In the genomic region with DNA sequence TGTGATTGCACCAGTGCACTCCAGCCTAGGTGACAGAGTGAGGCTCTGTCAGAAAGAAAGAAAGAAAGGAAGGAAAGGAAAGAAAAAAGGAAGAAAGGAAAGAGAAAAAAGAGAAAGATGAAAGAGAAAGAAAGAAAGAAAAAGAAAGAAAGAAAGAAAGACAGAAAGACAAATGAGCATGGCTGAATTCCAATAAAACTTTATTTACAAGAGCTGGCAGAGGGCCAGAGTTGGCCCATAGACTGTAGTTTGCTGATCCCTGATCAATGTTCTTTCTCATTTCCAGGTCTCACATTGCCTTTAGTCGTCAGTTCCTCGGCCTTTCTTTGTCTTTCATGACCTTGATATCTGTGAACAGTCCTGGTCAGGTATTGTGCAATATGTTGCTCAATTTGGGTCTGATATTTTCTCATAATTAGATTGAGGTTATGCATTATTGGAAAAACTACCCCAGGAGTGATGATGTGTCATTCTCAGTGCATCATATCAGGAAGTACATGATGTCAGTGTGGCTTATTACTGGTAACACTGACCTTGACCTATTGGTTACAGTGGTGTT, we compare ENCODE assay signal across 14 cellular contexts.
DNase-seq lines count a peak whose midpoint lies in the region; ATAC-seq, FAIRE-seq and TF ChIP-seq lines count a peak whose summit lies in the region.
"Had no signal": no experiment of that assay in that cellular context is flagged by ENCODE, and none has a peak within 500 bp of the region (broad histone marks: within the 10 kb centered on the region; RNA-seq: fewer than 3 reads in every experiment).

No MANE protein-coding gene starts in this region.

- no peak for TF ChIP-seq CTCF in astrocyte (IDR thresholded peaks at IDR 0.05; ENCODE audit: insufficient read depth, low read depth, low read length)
- TF ChIP-seq CTCF in right lobe of liver (IDR thresholded peaks at IDR 0.05), result no peak
- no peak for TF ChIP-seq CTCF in nephron progenitor cell (IDR thresholded peaks at IDR 0.05)

- H4K20me1 ChIP-seq in BLaER1 (no peaks in the 10 kb centered on the region), astrocyte (ENCODE audit: insufficient read depth, low read length) (no peaks in the 10 kb centered on the region)

- intact Hi-C loops in right lobe of liver (cut with DNase I), result loop anchor here in 1 of 2 donors (5.0 kb wide), 1 partner anchor 39 kb away; no protein-coding TSS in a partner anchor

- 10% methylated on average over 2 of the region's 2 CpGs for WGBS in right lobe of liver (ENCODE audit: insufficient coverage, low coverage, low lambda C conversion rate, missing lambda C conversion rate)

- no peak for FAIRE-seq in astrocyte (lab: Jason Lieb, UNC)

- H2AFZ ChIP-seq in astrocyte (ENCODE audit: low read depth, low read length), result no peak overlapping the region

- no peaks in the 10 kb centered on the region for H3K9me3 Mint-ChIP-seq in astrocyte (ENCODE audit: unreplicated experiment)
- H3K9me3 Mint-ChIP-seq in nephron progenitor cell, result no peaks in the 10 kb centered on the region
- H3K9me3 Mint-ChIP-seq: CD4-positive, alpha-beta memory T cell had no signal

- no peak overlapping the region for H3K27ac Mint-ChIP-seq in astrocyte (ENCODE audit: unreplicated experiment)
- no peak overlapping the region for H3K27ac Mint-ChIP-seq in nephron progenitor cell
- H3K27ac Mint-ChIP-seq: CD4-positive, alpha-beta memory T cell had no signal

- DNase-seq in KBM-7 (peak; percentile 42), astrocyte (ENCODE audit: low read depth) (peak; percentile 35), right lobe of liver (peak in 1 of 3 donors; percentile 48), HAP-1 (ENCODE audit: low spot score in 2 of 2) (no peak), hippocampal formation (lab: John Stamatoyannopoulos, UW) (no peak), inferior parietal cortex (ENCODE audit: extremely low spot score) (no peak), nephron progenitor cell (no peak)
- DNase-seq: activated gamma-delta T cell treated with Interleukin-2 at 50 U/mL for 16 hours; CD4-positive, alpha-beta memory T cell; colonic mucosa; heart right ventricle; midbrain; NCI-H187 treated with DMSO at 0.1 percent for 48 hours had no signal

- no peak overlapping the region for H3K9ac ChIP-seq in BLaER1
- no peak overlapping the region for H3K9ac ChIP-seq in astrocyte (ENCODE audit: low read length)

- no peak overlapping the region for H3K4me3 Mint-ChIP-seq in astrocyte (ENCODE audit: unreplicated experiment)
- H3K4me3 Mint-ChIP-seq in nephron progenitor cell, result no peak overlapping the region

- H3K4me1 ChIP-seq in BLaER1 (peaks cover 86% of the 10 kb centered on the region), astrocyte (ENCODE audit: insufficient read depth, low read length) (peaks cover 11% of the 10 kb centered on the region), right lobe of liver (peaks cover 0 to 33% (median 5%) of the 10 kb centered on the region in 4 donors), HAP-1 (no peaks in the 10 kb centered on the region)
- H3K4me1 ChIP-seq: colonic mucosa had no signal

- in situ Hi-C loops in KBM-7 (cut with MboI; ENCODE audit: low pct_unique_long_range_greater_than_20kb, low sequenced_read_pairs), result no loop called here
- in situ Hi-C loops in HAP-1 (cut with MboI; ENCODE audit: low sequenced_read_pairs), result no loop called here

- H3K9me3 ChIP-seq in BLaER1 (no peaks in the 10 kb centered on the region; the same call in 1 of the 2 replicates), astrocyte (ENCODE audit: insufficient read depth, low read depth, low read length) (no peaks in the 10 kb centered on the region), right lobe of liver (no peaks in the 10 kb centered on the region), HAP-1 (no peaks in the 10 kb centered on the region)
- H3K9me3 ChIP-seq: colonic mucosa, heart right ventricle had no signal

- peaks cover 2% of the 10 kb centered on the region for H3K4me1 Mint-ChIP-seq in astrocyte (ENCODE audit: low read depth, unreplicated experiment)
- H3K4me1 Mint-ChIP-seq in nephron progenitor cell, result peaks cover 18% of the 10 kb centered on the region

- H3K27me3 Mint-ChIP-seq in astrocyte (ENCODE audit: low read depth, unreplicated experiment) (peaks cover 45% of the 10 kb centered on the region), nephron progenitor cell (ENCODE audit: low read depth, poor library complexity) (peaks cover 45% of the 10 kb centered on the region)
- H3K27me3 Mint-ChIP-seq: CD4-positive, alpha-beta memory T cell had no signal

- peak in 3 of 4 donors; percentile 31 to 60 (median 58) for ATAC-seq in right lobe of liver

- H3K4me2 ChIP-seq in BLaER1 (peak overlapping the region; percentile 8; the same call in 1 of the 2 replicates), astrocyte (ENCODE audit: low read length) (no peak overlapping the region)

- no peaks in the 10 kb centered on the region for H3K79me2 ChIP-seq in astrocyte (ENCODE audit: insufficient read depth, low read length)

- no peaks in the 10 kb centered on the region for H3K36me3 Mint-ChIP-seq in astrocyte (ENCODE audit: low read depth, unreplicated experiment)
- no peaks in the 10 kb centered on the region for H3K36me3 Mint-ChIP-seq in nephron progenitor cell (ENCODE audit: low read depth)

- H3K36me3 ChIP-seq in BLaER1 (no peaks in the 10 kb centered on the region), astrocyte (ENCODE audit: insufficient read depth, low read length) (no peaks in the 10 kb centered on the region), right lobe of liver (no peaks in the 10 kb centered on the region), HAP-1 (replicated peaks) (no peaks in the 10 kb centered on the region)
- H3K36me3 ChIP-seq: colonic mucosa, heart right ventricle had no signal

- no peak for TF ChIP-seq POLR2A in right lobe of liver (IDR thresholded peaks at IDR 0.05)

- peak overlapping the region; percentile 96; the same call in 1 of the 2 replicates for H3K27ac ChIP-seq in BLaER1
- H3K27ac ChIP-seq in astrocyte (ENCODE audit: low read depth, low read length), result no peak overlapping the region
- peak overlapping the region; percentile 37 to 80 (median 73) for H3K27ac ChIP-seq in right lobe of liver
- H3K27ac ChIP-seq: colonic mucosa had no signal

- H3K27me3 ChIP-seq in BLaER1 (no peaks in the 10 kb centered on the region), astrocyte (ENCODE audit: insufficient read depth, low read length) (peaks cover 5% of the 10 kb centered on the region), right lobe of liver (no peaks in the 10 kb centered on the region), HAP-1 (ENCODE audit: low read depth) (no peaks in the 10 kb centered on the region)
- H3K27me3 ChIP-seq: colonic mucosa, heart right ventricle had no signal

- no peak overlapping the region for H3K4me3 ChIP-seq in BLaER1
- H3K4me3 ChIP-seq in astrocyte (ENCODE audit: insufficient read depth, low read depth, low read length), result no peak overlapping the region
- H3K4me3 ChIP-seq in right lobe of liver, result no peak overlapping the region
- no peak overlapping the region for H3K4me3 ChIP-seq in HAP-1
- H3K4me3 ChIP-seq: colonic mucosa, heart right ventricle had no signal

Comparison
In these comparisons a context has a peak if more than half of its experiments do, and no peak if none do; other contexts are left out.
1. DNase-seq: peak in KBM-7 (single experiment) and astrocyte (single experiment); none in HAP-1 (0 of 2), hippocampal formation (0 of 2), inferior parietal cortex (single experiment) and nephron progenitor cell (single experiment).